Comparison of ENCODE assay signal across 1 cellular context in genomic region chr10:15571570-15571969, GRCh38.
TF ChIP-seq lines count a peak whose summit lies in the region.

No MANE protein-coding gene starts in this region.

TF ChIP-seq in GM23338, 12 proteins besides CTCF, POLR2A, EP300 and RAD21 (continued from another document):
- no peak for TF ChIP-seq REST (IDR thresholded peaks at IDR 0.05; ENCODE audit: unreplicated experiment)
TF ChIP-seq in GM23338: peak in this region for 0.
